Comparison of ENCODE assay signal across 18 cellular contexts in the genomic region with DNA sequence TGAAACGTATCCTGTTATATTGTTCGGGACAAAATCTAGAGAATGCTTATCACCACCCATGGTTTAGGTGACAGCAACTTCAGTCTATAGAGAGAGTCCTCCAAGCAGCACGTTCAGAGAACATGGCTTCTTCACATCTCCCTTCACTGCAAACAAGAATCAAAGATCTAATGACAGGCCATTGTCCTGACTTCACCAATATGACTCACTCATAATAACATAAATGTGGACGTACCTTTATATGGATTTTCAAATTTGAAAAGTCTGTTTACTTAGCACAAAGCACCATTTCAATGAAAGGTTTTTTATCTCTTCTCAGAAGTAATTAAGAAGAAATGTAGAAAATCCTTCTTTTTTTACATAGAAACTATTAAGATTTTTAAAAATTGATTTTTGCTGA. TPM values are rescaled to one million over a fixed set of nuclear protein-coding genes. Genes with fewer than 3 reads are reported as not detected.
A peak's percentile ranks its signal among the peaks of the same experiment; 100 is the strongest.
DNase-seq lines count a peak whose midpoint lies in the region; ATAC-seq, FAIRE-seq and TF ChIP-seq lines count a peak whose summit lies in the region.
"Had no signal": no experiment of that assay in that cellular context is flagged by ENCODE, and none has a peak within 500 bp of the region (broad histone marks: within the 10 kb centered on the region; RNA-seq: fewer than 3 reads in every experiment).

No MANE protein-coding gene starts in this region.

- H3K79me2 ChIP-seq in HepG2 (ENCODE audit: insufficient read depth, low read length): no peaks in the 10 kb centered on the region

- BruUV-seq in HepG2 (replicated peaks; lab: Mats Ljungman, UMichigan): no TSS peak

- intact Hi-C loops in HepG2 (cut with micrococcal nuclease; ENCODE audit: unreplicated experiment): no loop called here
- intact Hi-C loops in right lobe of liver (cut with DNase I): no loop called here
- intact Hi-C loops in ovary (cut with DNase I): no loop called here

- POLR2A ChIA-PET in HepG2 (lab: Yijun Ruan, JAX): no interaction called here

- TF ChIP-seq POLR2A in HepG2 (IDR thresholded peaks at IDR 0.05; ENCODE audit: insufficient read depth in 1 of 2, low read depth in 2 of 2, low read length in 2 of 2) (no peak), right lobe of liver (IDR thresholded peaks at IDR 0.05) (no peak), ovary (IDR thresholded peaks at IDR 0.05) (no peak)

- no peaks in the 10 kb centered on the region for H3K9me3 ChIP-seq in HepG2 (ENCODE audit: low read length)
- H3K9me3 ChIP-seq in right lobe of liver: no peaks in the 10 kb centered on the region
- H3K9me3 ChIP-seq in ovary: no peaks in the 10 kb centered on the region
- H3K9me3 ChIP-seq: BLaER1 treated with 17β-estradiol and CSF1 and Interleukin-3, amounts not matched to agents 10 nM and 100 nM had no signal

- H3K4me1 ChIP-seq in HepG2 (ENCODE audit: insufficient read depth, low read length) (no peaks in the 10 kb centered on the region), right lobe of liver (no peaks in the 10 kb centered on the region), ovary (ENCODE audit: insufficient read depth) (peaks cover 8% of the 10 kb centered on the region)

- no peak overlapping the region for H3K9ac ChIP-seq in HepG2 (ENCODE audit: insufficient read depth, low read depth, low read length)
- H3K9ac ChIP-seq: BLaER1 treated with 17β-estradiol and CSF1 and Interleukin-3, amounts not matched to agents 10 nM and 100 nM had no signal

- in situ Hi-C loops in HepG2 (cut with HindIII; ENCODE audit: extremely low pct_ligation_motif_present, low pct_unique_long_range_greater_than_20kb): no loop called here

- peak overlapping the region; percentile 52 for H3K27ac Mint-ChIP-seq in glutamatergic neuron (ENCODE audit: unreplicated experiment)
- H3K27ac Mint-ChIP-seq: H9 had no signal

- CTCF ChIA-PET in HepG2 (lab: Yijun Ruan, JAX; ENCODE audit: low intra/inter-chr PET ratio, low total read pairs): no interaction called here

- no peak for TF ChIP-seq CTCF in HepG2 (CRISPR knock-in tag; IDR thresholded peaks at IDR 0.05)
- no peak for TF ChIP-seq CTCF in right lobe of liver (IDR thresholded peaks at IDR 0.05)
- no peak for TF ChIP-seq CTCF in glutamatergic neuron (IDR thresholded peaks at IDR 0.05; ENCODE audit: partially characterized antibody, unreplicated experiment)
- no peak for TF ChIP-seq CTCF in ovary (IDR thresholded peaks at IDR 0.05)

- H3K27me3 ChIP-seq in HepG2 (ENCODE audit: control insufficient read depth in 1 of 2, insufficient read depth in 2 of 2, low read length in 2 of 2) (no peaks in the 10 kb centered on the region), right lobe of liver (no peaks in the 10 kb centered on the region), ovary (no peaks in the 10 kb centered on the region)
- H3K27me3 ChIP-seq: BLaER1 treated with 17β-estradiol and CSF1 and Interleukin-3, amounts not matched to agents 10 nM and 100 nM had no signal

- H4K20me1 ChIP-seq in HepG2 (ENCODE audit: insufficient read depth, low read length): no peaks in the 10 kb centered on the region
- H4K20me1 ChIP-seq: BLaER1 treated with 17β-estradiol and CSF1 and Interleukin-3, amounts not matched to agents 10 nM and 100 nM had no signal

- peak; percentile 58 for FAIRE-seq in HepG2 (lab: Jason Lieb, UNC)
- FAIRE-seq: GM19239 had no signal

- H3K36me3 Mint-ChIP-seq in glutamatergic neuron (ENCODE audit: unreplicated experiment): peaks cover 5% of the 10 kb centered on the region

- peaks cover 32% of the 10 kb centered on the region for H3K27me3 Mint-ChIP-seq in glutamatergic neuron (ENCODE audit: unreplicated experiment)
- H3K27me3 Mint-ChIP-seq: CD4-positive, CD25-positive, alpha-beta regulatory T cell had no signal

- H3K9me3 Mint-ChIP-seq in glutamatergic neuron (ENCODE audit: unreplicated experiment): peaks cover 49% of the 10 kb centered on the region
- H3K9me3 Mint-ChIP-seq: H9 had no signal

- H3K4me2 ChIP-seq in HepG2 (ENCODE audit: low read depth, low read length): no peak overlapping the region
- H3K4me2 ChIP-seq: BLaER1 treated with 17β-estradiol and CSF1 and Interleukin-3, amounts not matched to agents 10 nM and 100 nM had no signal

- H3K36me3 ChIP-seq in HepG2 (replicated peaks in 1 of 2; ENCODE audit: control insufficient read depth in 1 of 2, insufficient read depth in 2 of 2, low read length in 2 of 2) (peaks cover 0 to 6% of the 10 kb centered on the region in 2 experiments; a peak in 1 of 5 replicates), right lobe of liver (peaks cover 0 to 5% (median 0%) of the 10 kb centered on the region in 4 donors), ovary (no peaks in the 10 kb centered on the region)
- H3K36me3 ChIP-seq: BLaER1 treated with 17β-estradiol and CSF1 and Interleukin-3, amounts not matched to agents 10 nM and 100 nM had no signal

- no peak for TF ChIP-seq RAD21 in HepG2 (CRISPR knock-in tag; IDR thresholded peaks at IDR 0.05)

- ATAC-seq in HepG2: no peak
- no peak for ATAC-seq in right lobe of liver
- no peak for ATAC-seq in GM18517 (IDR thresholded peaks at IDR 0.05; ENCODE audit: unreplicated experiment)
- ATAC-seq: GM12878 had no signal

- 88% methylated on average over 4 of the region's 4 CpGs for WGBS in HepG2 (ENCODE audit: low lambda C conversion rate)
- WGBS in right lobe of liver (ENCODE audit: insufficient coverage, low coverage, low lambda C conversion rate, missing lambda C conversion rate): 73% methylated on average over 4 of the region's 4 CpGs
- WGBS in ovary, 3 donors: 88 to 93% (median 90%) methylated on average over 4 of the region's 4 CpGs

- TF ChIP-seq EP300 in HepG2 (IDR thresholded peaks at IDR 0.05; ENCODE audit: low read depth in 2 of 2, low read length in 2 of 2) (no peak), HepG2 (CRISPR knock-in tag; IDR thresholded peaks at IDR 0.05; ENCODE audit: borderline replicate concordance) (no peak), ovary (IDR thresholded peaks at IDR 0.05) (no peak)

- H3K4me3 ChIP-seq in HepG2 (replicated peaks in 1 of 3; ENCODE audit: insufficient read depth in 1 of 3, low read depth in 2 of 3, low read length in 3 of 3) (no peak overlapping the region), right lobe of liver (no peak overlapping the region), ovary (no peak overlapping the region)
- H3K4me3 ChIP-seq: BLaER1 treated with 17β-estradiol and CSF1 and Interleukin-3, amounts not matched to agents 10 nM and 100 nM; GM12878 had no signal

- no peak overlapping the region for H2AFZ ChIP-seq in HepG2 (ENCODE audit: low read length)

- H3K27ac ChIP-seq in HepG2 (ENCODE audit: extremely low read length, insufficient read depth, low read length) (no peak overlapping the region), right lobe of liver (no peak overlapping the region), ovary (no peak overlapping the region)
- H3K27ac ChIP-seq: 22Rv1; BLaER1 treated with 17β-estradiol and CSF1 and Interleukin-3, amounts not matched to agents 10 nM and 100 nM had no signal

- H3K4me3 Mint-ChIP-seq in glutamatergic neuron (ENCODE audit: unreplicated experiment): peak overlapping the region; percentile 15
- H3K4me3 Mint-ChIP-seq: CD4-positive, CD25-positive, alpha-beta regulatory T cell; H9 had no signal

- peaks cover 80% of the 10 kb centered on the region for H3K4me1 Mint-ChIP-seq in glutamatergic neuron (ENCODE audit: low read depth, unreplicated experiment)

- DNase-seq in DMS53 (lab: John Stamatoyannopoulos, UW) (peak; percentile 13), DMS53 treated with DMSO at 0.1 percent for 48 hours (lab: John Stamatoyannopoulos, UW; ENCODE audit: unreplicated experiment) (no peak), HepG2 (ENCODE audit: low spot score) (no peak), right lobe of liver (no peak), glutamatergic neuron (no peak), HuH-7 (ENCODE audit: low spot score) (no peak), ovary (no peak)
- DNase-seq: AML-193; CD4-positive, CD25-positive, alpha-beta regulatory T cell; DMS79; GOT3; H9 had no signal

TF ChIP-seq in HepG2, 621 proteins besides CTCF, POLR2A, EP300 and RAD21 (continues in another document):
- no peak for TF ChIP-seq ZNF891 (CRISPR knock-in tag; IDR thresholded peaks at IDR 0.05)
- TF ChIP-seq, protein P1, sequence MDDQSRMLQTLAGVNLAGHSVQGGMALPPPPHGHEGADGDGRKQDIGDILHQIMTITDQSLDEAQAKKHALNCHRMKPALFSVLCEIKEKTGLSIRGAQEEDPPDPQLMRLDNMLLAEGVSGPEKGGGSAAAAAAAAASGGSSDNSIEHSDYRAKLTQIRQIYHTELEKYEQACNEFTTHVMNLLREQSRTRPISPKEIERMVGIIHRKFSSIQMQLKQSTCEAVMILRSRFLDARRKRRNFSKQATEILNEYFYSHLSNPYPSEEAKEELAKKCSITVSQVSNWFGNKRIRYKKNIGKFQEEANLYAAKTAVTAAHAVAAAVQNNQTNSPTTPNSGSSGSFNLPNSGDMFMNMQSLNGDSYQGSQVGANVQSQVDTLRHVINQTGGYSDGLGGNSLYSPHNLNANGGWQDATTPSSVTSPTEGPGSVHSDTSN (CRISPR knock-in tag; IDR thresholded peaks at IDR 0.05; ENCODE audit: borderline replicate concordance): no peak

RNA-seq across cellular contexts. Expression of a gene that starts 46.7 kb away (rescaled TPM):
- total RNA-seq in HepG2 (2016; rRNA removed; fragmentation: Illumina TruSeq; extraction: Trizol): 1.9 and 2.6 TPM in 2 replicates
- total RNA-seq in HepG2 (2016; cell fraction: cytosol; rRNA removed; fragmentation: Illumina TruSeq; extraction: Trizol; ENCODE audit: low read depth): 1.4 and 2.0 TPM in 2 replicates
- total RNA-seq in HepG2 (2016; cell fraction: insoluble cytoplasmic fraction; rRNA removed; fragmentation: Illumina TruSeq; extraction: Trizol): 2.4 and 3.0 TPM in 2 replicates
- total RNA-seq in HepG2 (2016; cell fraction: membrane; rRNA removed; fragmentation: Illumina TruSeq; extraction: Trizol): 0.93 and 1.1 TPM in 2 replicates
- total RNA-seq in HepG2 (2016; cell fraction: nucleus; rRNA removed; fragmentation: Illumina TruSeq; extraction: Trizol): 2.5 and 4.1 TPM in 2 replicates
- 5.4 and 6.3 TPM in 2 replicates for polyA plus RNA-seq in HepG2 (2011; rRNA removed)
- polyA plus RNA-seq in HepG2 (2011; cell fraction: cytosol; rRNA removed): 4.0 and 4.2 TPM in 2 replicates
- polyA plus RNA-seq in HepG2 (2011; cell fraction: nucleus; rRNA removed): 21.1 and 21.4 TPM in 2 replicates
- 6.5 and 7.0 TPM in 2 replicates for polyA plus RNA-seq in HepG2 (2012)
- polyA plus RNA-seq in HepG2 (2016; cell fraction: cytosol; fragmentation: Illumina TruSeq; extraction: Trizol; ENCODE audit: low read depth): 0.11 and 0.31 TPM in 2 replicates
- 1.3 and 1.4 TPM in 2 replicates for polyA plus RNA-seq in HepG2 (2016; cell fraction: insoluble cytoplasmic fraction; fragmentation: Illumina TruSeq; extraction: Trizol; ENCODE audit: low read depth)
- 0.61 and 1.3 TPM in 2 replicates for polyA plus RNA-seq in HepG2 (2016; cell fraction: membrane; fragmentation: Illumina TruSeq; extraction: Trizol; ENCODE audit: low read depth)
- 3.3 TPM in 2 replicates for polyA plus RNA-seq in HepG2 (2016; cell fraction: nucleus; fragmentation: Illumina TruSeq; extraction: Trizol; ENCODE audit: insufficient read depth, low read depth)
- polyA minus RNA-seq in HepG2 (2011; rRNA and poly(A)+ RNA removed; ENCODE audit: low replicate concordance): 7.1 and 25.2 TPM in 2 replicates
- 2.5 and 3.4 TPM in 2 replicates for polyA minus RNA-seq in HepG2 (2011; cell fraction: cytosol; rRNA and poly(A)+ RNA removed)
- 18.7 and 20.8 TPM in 2 replicates for polyA minus RNA-seq in HepG2 (2011; cell fraction: nucleus; rRNA and poly(A)+ RNA removed)
- total RNA-seq in right lobe of liver: 10 to 100 TPM in 3 of 6 experiments, 1 to 10 TPM in 3; 3.3 to 14.2 (median 10.2) TPM
- 323 TPM for total RNA-seq in glutamatergic neuron (ENCODE audit: unreplicated experiment)
- 10 to 100 TPM; 14.4 to 68.1 (median 37.1) TPM for total RNA-seq in ovary
- 10 to 100 TPM in 1 of 2 donors, 1 to 10 TPM in 1; 9.5 to 31.2 TPM for polyA plus RNA-seq in ovary
- total RNA-seq: HT-29 had no signal
